Comparison of ENCODE assay signal across 17 cellular contexts in the genomic region with DNA sequence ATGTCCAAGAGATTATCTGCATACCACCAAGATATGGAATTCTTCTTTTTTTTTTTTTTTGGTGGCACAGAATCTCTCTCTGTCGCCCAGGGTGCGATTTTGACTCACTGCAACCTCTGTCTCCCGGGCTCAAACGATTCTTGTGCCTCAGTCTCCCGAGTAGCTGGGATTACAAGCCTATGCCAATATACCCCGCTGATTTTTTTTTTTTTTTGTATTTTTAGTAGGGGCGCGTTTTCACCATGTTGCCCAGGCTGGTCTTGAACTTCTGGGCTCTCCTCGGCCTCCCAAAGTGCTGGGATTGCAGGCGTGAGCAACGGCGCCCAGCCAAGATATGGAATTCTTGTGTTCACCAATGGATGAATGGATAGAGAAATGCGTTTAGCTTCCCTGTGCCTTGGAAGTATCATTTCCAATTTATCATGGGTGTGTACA. TPM values are rescaled to one million over a fixed set of nuclear protein-coding genes. Genes with fewer than 3 reads are reported as not detected.
A peak's percentile ranks its signal among the peaks of the same experiment; 100 is the strongest.
DNase-seq lines count a peak whose midpoint lies in the region; ATAC-seq and TF ChIP-seq lines count a peak whose summit lies in the region.
"Had no signal": no experiment of that assay in that cellular context is flagged by ENCODE, and none has a peak within 500 bp of the region (broad histone marks: within the 10 kb centered on the region; RNA-seq: fewer than 3 reads in every experiment).

No MANE protein-coding gene starts in this region.

- in situ Hi-C loops in HAP-1 (cut with MboI; ENCODE audit: low sequenced_read_pairs) = no loop called here

- peaks cover 8 to 92% (median 52%) of the 10 kb centered on the region in 11 donors for H3K9me3 Mint-ChIP-seq in naive thymus-derived CD4-positive, alpha-beta T cell

- DNase-seq in A673 (ENCODE audit: low spot score) (peak; percentile 54), HAP-1 (ENCODE audit: low spot score in 2 of 2) (peak; percentile 46 to 66), SHP77 treated with DMSO at 0.1 percent for 48 hours (lab: John Stamatoyannopoulos, UW) (peak; percentile 19), upper lobe of left lung (no peak)
- DNase-seq in naive thymus-derived CD4-positive, alpha-beta T cell = no peak
- DNase-seq: activated CD8-positive, alpha-beta T cell treated with anti-CD3 and anti-CD28 coated beads, Interleukin-2, amount 10 ng/mL, durations not matched to agents 7 days and 5 days; adrenal gland; left colon; NCI-H2029 treated with DMSO at 0.1 percent for 48 hours; thyroid gland had no signal

- POLR2A ChIA-PET in A673 (lab: Charles Lee; ENCODE audit: low non-redundant PET) = no interaction called here
- POLR2A ChIA-PET in naive thymus-derived CD4-positive, alpha-beta T cell (lab: Charles Lee) = no interaction called here

- peaks cover 77 to 92% (median 88%) of the 10 kb centered on the region in 5 donors for H3K27me3 Mint-ChIP-seq in naive thymus-derived CD4-positive, alpha-beta T cell

- H3K27me3 ChIP-seq in A673 (replicated peaks; ENCODE audit: insufficient read depth, low read depth, low read length, poor library complexity) = no peaks in the 10 kb centered on the region
- H3K27me3 ChIP-seq in HAP-1 (ENCODE audit: low read depth) = no peaks in the 10 kb centered on the region
- H3K27me3 ChIP-seq in iPS-15b (ENCODE audit: control insufficient read depth, insufficient read depth, low read length) = peaks cover 33% of the 10 kb centered on the region
- peaks cover 39 to 47% of the 10 kb centered on the region in 2 donors for H3K27me3 ChIP-seq in naive thymus-derived CD4-positive, alpha-beta T cell (ENCODE audit: control insufficient read depth in 2 of 2, insufficient read depth in 2 of 2, low read length in 2 of 2)
- peaks cover 0 to 39% (median 8%) of the 10 kb centered on the region in 4 donors for H3K27me3 ChIP-seq in upper lobe of left lung
- H3K27me3 ChIP-seq: SJSA1 had no signal

- CTCF ChIA-PET in A673 (lab: Charles Lee) = interaction anchor here (0.7 kb wide), 1 partner anchor 413 kb away, joined by 4 read pairs; no protein-coding TSS in a partner anchor
- CTCF ChIA-PET in naive thymus-derived CD4-positive, alpha-beta T cell (lab: Charles Lee) = no interaction called here

- no peak for ATAC-seq in naive thymus-derived CD4-positive, alpha-beta T cell
- no peak for ATAC-seq in upper lobe of left lung (ENCODE audit: low FRiP score in 2 of 2)
- ATAC-seq in HG03565 (IDR thresholded peaks at IDR 0.05; ENCODE audit: unreplicated experiment) = no peak
- ATAC-seq in HG02870 (IDR thresholded peaks at IDR 0.05; ENCODE audit: unreplicated experiment) = no peak
- ATAC-seq: activated CD8-positive, alpha-beta T cell treated with anti-CD3 and anti-CD28 coated beads, Interleukin-2, amount 10 ng/mL, durations not matched to agents 7 days and 5 days; left colon had no signal

- H3K27ac Mint-ChIP-seq in naive thymus-derived CD4-positive, alpha-beta T cell = peak overlapping the region in 3 of 9 donors; percentile 9 to 81 (median 62)
- H3K27ac Mint-ChIP-seq: activated CD8-positive, alpha-beta T cell treated with anti-CD3 and anti-CD28 coated beads, Interleukin-2, amount 10 ng/mL, durations not matched to agents 7 days and 5 days had no signal

- H3K9ac ChIP-seq in iPS-15b (ENCODE audit: low read depth, low read length) = no peak overlapping the region
- H3K9ac ChIP-seq: BLaER1 treated with 17β-estradiol and CSF1 and Interleukin-3, amounts not matched to agents 10 nM and 100 nM had no signal

- H3K4me1 Mint-ChIP-seq in naive thymus-derived CD4-positive, alpha-beta T cell = peaks cover 0 to 19% (median 4%) of the 10 kb centered on the region in 7 donors

- no TSS peak for BruUV-seq in A673 (replicated peaks; lab: Mats Ljungman, UMichigan)

- no peak for TF ChIP-seq EP300 in upper lobe of left lung (IDR thresholded peaks at IDR 0.05)

- TF ChIP-seq CTCF in A673 (conservative IDR thresholded peaks at IDR 0.05; ENCODE audit: low read depth, low read length) (no peak), upper lobe of left lung (IDR thresholded peaks at IDR 0.05) (no peak)

- intact Hi-C loops in A673 (cut with micrococcal nuclease; ENCODE audit: unreplicated experiment) = no loop called here
- intact Hi-C loops in naive thymus-derived CD4-positive, alpha-beta T cell (cut with micrococcal nuclease) = loop anchor here (5.0 kb wide), 3 partner anchors 44 to 391 kb away; no protein-coding TSS in a partner anchor

- H3K36me3 ChIP-seq in A673 (ENCODE audit: insufficient read depth, low read length, poor library complexity, severe bottlenecking) (no peaks in the 10 kb centered on the region), HAP-1 (replicated peaks) (no peaks in the 10 kb centered on the region), iPS-15b (ENCODE audit: control insufficient read depth, insufficient read depth, low read length) (no peaks in the 10 kb centered on the region), upper lobe of left lung (no peaks in the 10 kb centered on the region)
- no peaks in the 10 kb centered on the region for H3K36me3 ChIP-seq in naive thymus-derived CD4-positive, alpha-beta T cell (ENCODE audit: control insufficient read depth in 2 of 3, insufficient read depth in 3 of 3, low read length in 3 of 3)
- H3K36me3 ChIP-seq: adrenal gland; BLaER1 treated with 17β-estradiol and CSF1 and Interleukin-3, amounts not matched to agents 10 nM and 100 nM; prostate gland; SJSA1; thyroid gland had no signal

- H3K27ac ChIP-seq in A673 (ENCODE audit: low read depth, low read length, poor library complexity, severe bottlenecking) = no peak overlapping the region
- no peak overlapping the region for H3K27ac ChIP-seq in naive thymus-derived CD4-positive, alpha-beta T cell (ENCODE audit: low read depth, low read length)
- H3K27ac ChIP-seq in upper lobe of left lung = no peak overlapping the region
- H3K27ac ChIP-seq: adrenal gland; BLaER1 treated with 17β-estradiol and CSF1 and Interleukin-3, amounts not matched to agents 10 nM and 100 nM; prostate gland; SJSA1; thyroid gland had no signal

- peak overlapping the region; percentile 54 for H3K4me3 ChIP-seq in A673 (ENCODE audit: low read depth, low read length, poor library complexity, severe bottlenecking)
- H3K4me3 ChIP-seq in HAP-1 = peak overlapping the region; percentile 41
- H3K4me3 ChIP-seq in iPS-15b (ENCODE audit: low read depth, low read length) = peak overlapping the region; percentile 71
- no peak overlapping the region for H3K4me3 ChIP-seq in naive thymus-derived CD4-positive, alpha-beta T cell (ENCODE audit: low read length)
- no peak overlapping the region for H3K4me3 ChIP-seq in upper lobe of left lung
- H3K4me3 ChIP-seq: adrenal gland; BLaER1 treated with 17β-estradiol and CSF1 and Interleukin-3, amounts not matched to agents 10 nM and 100 nM; prostate gland; SJSA1; thyroid gland had no signal

- 10 to 17% methylated on average over 13 of the region's 13 CpGs for WGBS in upper lobe of left lung, 2 donors

- H3K4me3 Mint-ChIP-seq in naive thymus-derived CD4-positive, alpha-beta T cell = peak overlapping the region in 1 of 10 donors; percentile 51

- H3K9me3 ChIP-seq in A673 (ENCODE audit: low read depth, low read length, poor library complexity, severe bottlenecking) (no peaks in the 10 kb centered on the region), HAP-1 (no peaks in the 10 kb centered on the region), iPS-15b (ENCODE audit: control insufficient read depth, insufficient read depth, low read length) (no peaks in the 10 kb centered on the region), upper lobe of left lung (peaks cover 0 to 19% (median 10%) of the 10 kb centered on the region in 4 donors)
- peaks cover 0 to 39% (median 6%) of the 10 kb centered on the region in 3 experiments for H3K9me3 ChIP-seq in naive thymus-derived CD4-positive, alpha-beta T cell (ENCODE audit: control insufficient read depth in 2 of 3, low read length in 3 of 3)
- H3K9me3 ChIP-seq: adrenal gland, prostate gland, SJSA1, thyroid gland had no signal

- peaks cover 6% of the 10 kb centered on the region for H3K4me1 ChIP-seq in A673 (ENCODE audit: insufficient read depth, low read length, poor library complexity, severe bottlenecking)
- peaks cover 4% of the 10 kb centered on the region; the same call in 1 of the 2 replicates for H3K4me1 ChIP-seq in HAP-1
- peaks cover 2% of the 10 kb centered on the region for H3K4me1 ChIP-seq in iPS-15b (ENCODE audit: control insufficient read depth, insufficient read depth, low read length)
- H3K4me1 ChIP-seq in naive thymus-derived CD4-positive, alpha-beta T cell (ENCODE audit: control insufficient read depth in 2 of 2, insufficient read depth in 2 of 2, low read length in 2 of 2) = no peaks in the 10 kb centered on the region
- H3K4me1 ChIP-seq in upper lobe of left lung = no peaks in the 10 kb centered on the region
- H3K4me1 ChIP-seq: adrenal gland; BLaER1 treated with 17β-estradiol and CSF1 and Interleukin-3, amounts not matched to agents 10 nM and 100 nM; prostate gland; SJSA1 had no signal

- H3K36me3 Mint-ChIP-seq in naive thymus-derived CD4-positive, alpha-beta T cell = peaks cover 0 to 52% (median 9%) of the 10 kb centered on the region in 5 donors

- no peak for TF ChIP-seq POLR2A in upper lobe of left lung (IDR thresholded peaks at IDR 0.05)

RNA-seq across cellular contexts. Expression of a gene that starts 31.0 kb away (rescaled TPM):
- total RNA-seq in A673 (2021) (not detected in 2 replicates), upper lobe of left lung (not detected)
- total RNA-seq in naive thymus-derived CD4-positive, alpha-beta T cell = not detected
- not detected for polyA plus RNA-seq in naive thymus-derived CD4-positive, alpha-beta T cell
- total RNA-seq: activated CD8-positive, alpha-beta T cell treated with anti-CD3 and anti-CD28 coated beads, Interleukin-2, amount 10 ng/mL, durations not matched to agents 7 days and 5 days; adrenal gland; epithelial cell of proximal tubule; SJSA1; thyroid gland had no signal

RNA-seq across cellular contexts. Expression of a gene that starts 33.6 kb away (rescaled TPM):
- 0.64 and 0.85 TPM in 2 replicates for total RNA-seq in A673 (2021)
- under 1 TPM in 4 of 5 experiments, not detected in 1; 0.40 to 0.92 (median 0.55) TPM for total RNA-seq in naive thymus-derived CD4-positive, alpha-beta T cell
- polyA plus RNA-seq in naive thymus-derived CD4-positive, alpha-beta T cell = 1 to 10 TPM in 1 of 2 donors, under 1 TPM in 1; 0.82 to 2.0 TPM
- 10 to 100 TPM; 11.9 to 21.0 (median 14.6) TPM for total RNA-seq in upper lobe of left lung
- total RNA-seq: SJSA1 had no signal

Comparison
In these comparisons a context has a peak if more than half of its experiments do, and no peak if none do; other contexts are left out.
1. DNase-seq: peak in A673 (single experiment), HAP-1 (2 of 2) and SHP77 treated with DMSO at 0.1 percent for 48 hours (single experiment); none in naive thymus-derived CD4-positive, alpha-beta T cell (0 of 9) and upper lobe of left lung (0 of 2).
2. H3K4me3 ChIP-seq: peak in A673 (single experiment), HAP-1 (single experiment) and iPS-15b (single experiment); none in naive thymus-derived CD4-positive, alpha-beta T cell (single experiment) and upper lobe of left lung (0 of 4).